Comparison of ENCODE assay signal across 9 cellular contexts in the genomic region with DNA sequence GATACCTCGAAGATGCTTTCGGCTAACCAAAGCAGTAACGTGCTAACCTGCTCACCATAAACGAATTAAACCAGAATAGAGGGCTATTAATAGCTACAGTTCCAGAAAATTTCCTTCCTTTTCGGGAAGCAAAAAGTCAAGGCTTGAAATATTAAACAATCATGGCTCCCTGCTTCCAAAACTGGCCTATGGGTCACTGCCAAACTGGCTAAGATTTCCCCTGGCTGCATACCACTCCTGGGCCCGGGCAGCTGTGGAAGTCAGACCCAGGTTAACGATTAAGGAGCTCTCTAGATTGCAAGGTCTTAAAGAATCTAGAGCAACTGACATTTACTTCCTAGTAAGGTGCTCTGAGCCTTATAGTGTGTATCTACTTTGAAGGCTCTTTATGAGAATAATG. TPM values are rescaled to one million over a fixed set of nuclear protein-coding genes. Genes with fewer than 3 reads are reported as not detected.
DNase-seq lines count a peak whose midpoint lies in the region; ATAC-seq and TF ChIP-seq lines count a peak whose summit lies in the region.
"Had no signal": no experiment of that assay in that cellular context is flagged by ENCODE, and none has a peak within 500 bp of the region (broad histone marks: within the 10 kb centered on the region; RNA-seq: fewer than 3 reads in every experiment).

No MANE protein-coding gene starts in this region.

- H3K4me2 ChIP-seq in Karpas-422 (ENCODE audit: low read depth, low read length, poor library complexity, severe bottlenecking), result no peak overlapping the region
- H3K4me2 ChIP-seq in neural cell (ENCODE audit: low read length), result peak overlapping the region; percentile 87

- peaks cover 5% of the 10 kb centered on the region for H3K9me3 Mint-ChIP-seq in endodermal cell

- H3K36me3 ChIP-seq in BJ (ENCODE audit: control insufficient read depth, insufficient read depth, low read length), result no peaks in the 10 kb centered on the region
- H3K36me3 ChIP-seq in Karpas-422 (ENCODE audit: insufficient read depth, low read length), result no peaks in the 10 kb centered on the region
- peaks cover 16% of the 10 kb centered on the region for H3K36me3 ChIP-seq in endodermal cell (ENCODE audit: control insufficient read depth, insufficient read depth, low read length)
- no peaks in the 10 kb centered on the region for H3K36me3 ChIP-seq in neural cell (ENCODE audit: insufficient read depth, low read length)
- H3K36me3 ChIP-seq: neutrophil had no signal

- 20 to 21% methylated on average over 4 to 7 of the region's 7 CpGs for WGBS in endodermal cell (ENCODE audit: insufficient coverage in 1 of 2, insufficient read length in 1 of 2), 2 experiments

- no peak overlapping the region for H3K9ac ChIP-seq in Karpas-422 (ENCODE audit: low read length)
- H3K9ac ChIP-seq in endodermal cell (ENCODE audit: extremely low read depth, low read length, poor library complexity, severe bottlenecking), result peak overlapping the region; percentile 95
- peak overlapping the region; percentile 76 for H3K9ac ChIP-seq in neural cell (ENCODE audit: low read length)

- TF ChIP-seq CTCF in BJ (IDR thresholded peaks at IDR 0.05; ENCODE audit: insufficient read depth, low read depth, low read length) (no peak), endodermal cell (conservative IDR thresholded peaks at IDR 0.05) (no peak), neural cell (IDR thresholded peaks at IDR 0.05; ENCODE audit: poor library complexity, severe bottlenecking) (no peak)

- no peaks in the 10 kb centered on the region for H3F3A ChIP-seq in neural cell (ENCODE audit: insufficient read depth, low read length, poor library complexity, severe bottlenecking)

- H4K20me1 ChIP-seq in Karpas-422 (ENCODE audit: insufficient read depth, low read depth, low read length), result no peaks in the 10 kb centered on the region
- no peaks in the 10 kb centered on the region for H4K20me1 ChIP-seq in neural cell (ENCODE audit: insufficient read depth)

- CTCF ChIA-PET in BJ (lab: Yijun Ruan, JAX), result interaction anchor here (0.6 to 2.1 kb wide), 2 partner anchors 28 to 121 kb away, joined by 3 to 7 read pairs; no protein-coding TSS in a partner anchor

- no peak for DNase-seq in BJ (ENCODE audit: low read depth)
- DNase-seq in Karpas-422, result peak; percentile 48
- DNase-seq in endodermal cell, result no peak
- DNase-seq in midbrain (lab: John Stamatoyannopoulos, UW), result no peak

- H3K9me3 ChIP-seq in Karpas-422 (ENCODE audit: low read length) (no peaks in the 10 kb centered on the region), endodermal cell (ENCODE audit: control insufficient read depth, low read length) (peaks cover 7% of the 10 kb centered on the region), neural cell (ENCODE audit: low read length) (no peaks in the 10 kb centered on the region)
- H3K9me3 ChIP-seq: neutrophil had no signal

- no peak for TF ChIP-seq EP300 in neural cell (conservative IDR thresholded peaks at IDR 0.05; ENCODE audit: poor library complexity, severe bottlenecking)

- H3K4me3 ChIP-seq in BJ (ENCODE audit: low read depth, low read length) (peak overlapping the region; percentile 56), Karpas-422 (ENCODE audit: low read length) (no peak overlapping the region), endodermal cell (ENCODE audit: low read length) (peak overlapping the region; percentile 96), neural cell (ENCODE audit: low read length) (peak overlapping the region; percentile 91)

- H2AFZ ChIP-seq in Karpas-422 (ENCODE audit: low read length) (no peak overlapping the region), neural cell (ENCODE audit: low read depth, low read length) (peak overlapping the region; percentile 4)

- H3K9me2 ChIP-seq in Karpas-422 (replicated peaks; ENCODE audit: insufficient read depth, low read length), result no peaks in the 10 kb centered on the region
- H3K9me2 ChIP-seq in neural cell (ENCODE audit: insufficient read depth, low read length), result no peaks in the 10 kb centered on the region

- H3K27ac Mint-ChIP-seq in endodermal cell, result peak overlapping the region; percentile 93

- H3K27ac ChIP-seq in Karpas-422 (ENCODE audit: low read length) (no peak overlapping the region), endodermal cell (ENCODE audit: low read depth, low read length) (no peak overlapping the region), neural cell (ENCODE audit: low read length) (peak overlapping the region; percentile 34)
- H3K27ac ChIP-seq: neutrophil had no signal

- H3K79me2 ChIP-seq in Karpas-422 (ENCODE audit: low read length), result no peaks in the 10 kb centered on the region
- H3K79me2 ChIP-seq in neural cell (replicated peaks; ENCODE audit: insufficient read depth, low read length), result peaks cover 61% of the 10 kb centered on the region

- no peak for ATAC-seq in HG03469 (IDR thresholded peaks at IDR 0.05; ENCODE audit: unreplicated experiment)
- ATAC-seq in HG03139 (IDR thresholded peaks at IDR 0.05; ENCODE audit: unreplicated experiment), result no peak
- no peak for ATAC-seq in GM21528 (IDR thresholded peaks at IDR 0.05; ENCODE audit: low FRiP score, unreplicated experiment)

- no peak overlapping the region for H3K4me3 Mint-ChIP-seq in endodermal cell

- POLR2A ChIA-PET in BJ (lab: Charles Lee), result interaction anchor here (0.6 kb wide), 1 partner anchor 157 kb away, joined by 3 read pairs; no protein-coding TSS in a partner anchor

- no peaks in the 10 kb centered on the region for H3K4me1 ChIP-seq in Karpas-422 (ENCODE audit: low read length)
- peaks cover 22% of the 10 kb centered on the region for H3K4me1 ChIP-seq in endodermal cell (ENCODE audit: control insufficient read depth, insufficient read depth, low read length)

- no peak for TF ChIP-seq RAD21 in neural cell (conservative IDR thresholded peaks at IDR 0.05)

- peaks cover 5% of the 10 kb centered on the region for H3K27me3 Mint-ChIP-seq in endodermal cell (ENCODE audit: insufficient read depth)

- H3K36me3 Mint-ChIP-seq in endodermal cell (ENCODE audit: low read depth), result peaks cover 6% of the 10 kb centered on the region

- H3K27me3 ChIP-seq in BJ (ENCODE audit: control insufficient read depth, insufficient read depth, low read length), result no peaks in the 10 kb centered on the region
- no peaks in the 10 kb centered on the region for H3K27me3 ChIP-seq in Karpas-422 (ENCODE audit: low read length)
- H3K27me3 ChIP-seq in endodermal cell (ENCODE audit: control insufficient read depth, insufficient read depth, low read length, poor library complexity, severe bottlenecking), result no peaks in the 10 kb centered on the region
- H3K27me3 ChIP-seq in neural cell (ENCODE audit: insufficient read depth, low read depth, low read length), result no peaks in the 10 kb centered on the region

- peaks cover 30% of the 10 kb centered on the region for H3K4me1 Mint-ChIP-seq in endodermal cell

TF ChIP-seq in neural cell, 6 proteins besides CTCF, POLR2A, EP300 and RAD21:
- no peak for TF ChIP-seq POLR2AphosphoS5 (IDR thresholded peaks at IDR 0.05)
- no peak for TF ChIP-seq EZH2 (IDR thresholded peaks at IDR 0.05; ENCODE audit: borderline replicate concordance, insufficient read depth, low read length, poor library complexity, severe bottlenecking)

RNA-seq across cellular contexts. Expression of a gene that starts 1.7 kb away (rescaled TPM):
- polyA plus RNA-seq in BJ (2011; rRNA removed), result 21.5 and 25.5 TPM in 2 replicates
- polyA minus RNA-seq in BJ (2011; rRNA and poly(A)+ RNA removed), result 37.6 and 44.4 TPM in 2 replicates
- total RNA-seq in Karpas-422 (2014; rRNA removed; shearing (Covaris generic); ENCODE audit: low replicate concordance), result 0.04 TPM in 2 replicates
- total RNA-seq in endodermal cell, result 10 to 100 TPM; 45.0 to 60.0 TPM
- polyA plus RNA-seq in endodermal cell (2013, experiment 1 of 2), result 30.1 TPM
- 33.0 TPM for polyA plus RNA-seq in endodermal cell (2013, experiment 2 of 2)
- polyA plus RNA-seq in neural cell, result 10.7 and 12.6 TPM in 2 replicates
- polyA minus RNA-seq in neural cell, result 58.4 and 66.3 TPM in 2 replicates

Comparison
In these comparisons a context has a peak if more than half of its experiments do, and no peak if none do; other contexts are left out.
1. RNA of a gene that starts 1.7 kb away (total RNA-seq): 45.0 to 60.0 TPM in endodermal cell; 0.04 TPM in Karpas-422; every median in the first group is over 10 times any median in the second.